In genomic region chr17:39410279-39410678, GRCh38 we compare ENCODE assay signal across 28 cellular contexts. TPM values are rescaled to one million over a fixed set of nuclear protein-coding genes. Genes with fewer than 3 reads are reported as not detected.
DNase-seq lines count a peak whose midpoint lies in the region; ATAC-seq, FAIRE-seq and TF ChIP-seq lines count a peak whose summit lies in the region.
"Had no signal": no experiment of that assay in that cellular context is flagged by ENCODE, and none has a peak within 500 bp of the region (broad histone marks: within the 10 kb centered on the region; RNA-seq: fewer than 3 reads in every experiment).

No MANE protein-coding gene starts in this region.

- H2AK5ac ChIP-seq in H1 (ENCODE audit: low read depth, low read length) = no peak overlapping the region

- no peaks in the 10 kb centered on the region for H3K9me3 ChIP-seq in H1 (ENCODE audit: insufficient read depth in 2 of 2, low read depth in 1 of 2, low read length in 1 of 2)
- H3K9me3 ChIP-seq: BE2C, BLaER1 had no signal

- peaks cover 24% of the 10 kb centered on the region for H3K4me1 Mint-ChIP-seq in activated T-cell treated with anti-CD3 and anti-CD28 coated beads, Interleukin-2, amount 50 U/mL, for 24 hours (ENCODE audit: low read depth)
- H3K4me1 Mint-ChIP-seq in activated T-cell treated with anti-CD3 and anti-CD28 coated beads, Interleukin-2, amount 50 U/mL, for 4 hours (ENCODE audit: low read depth) = peaks cover 14% of the 10 kb centered on the region
- H3K4me1 Mint-ChIP-seq in stimulated activated effector memory CD8-positive, alpha-beta T cell treated with anti-CD3 and anti-CD28 coated beads, Interleukin-12 subunit alpha, Interleukin-12 subunit beta, amount 100 ng/mL, for 72 hours = peaks cover 6% of the 10 kb centered on the region

- H3K36me3 Mint-ChIP-seq in activated T-cell treated with anti-CD3 and anti-CD28 coated beads, Interleukin-2, amount 50 U/mL, for 24 hours (ENCODE audit: low read depth) = peaks cover 86% of the 10 kb centered on the region
- peaks cover 43% of the 10 kb centered on the region for H3K36me3 Mint-ChIP-seq in activated T-cell treated with anti-CD3 and anti-CD28 coated beads, Interleukin-2, amount 50 U/mL, for 4 hours (ENCODE audit: insufficient read depth)
- H3K36me3 Mint-ChIP-seq in stimulated activated effector memory CD8-positive, alpha-beta T cell treated with anti-CD3 and anti-CD28 coated beads, Interleukin-12 subunit alpha, Interleukin-12 subunit beta, amount 100 ng/mL, for 72 hours = peaks cover 95% of the 10 kb centered on the region

- peak overlapping the region; percentile 25; the same call in 1 of the 2 replicates for H4K8ac ChIP-seq in H1 (ENCODE audit: extremely low read depth, insufficient read depth, low read length)

- TF ChIP-seq EP300 in H1 (IDR thresholded peaks at IDR 0.05; ENCODE audit: borderline replicate concordance in 1 of 2, low read depth in 2 of 2, low read length in 2 of 2) = no peak

- no peak overlapping the region for H3K9ac ChIP-seq in H1 (replicated peaks in 1 of 4; ENCODE audit: extremely low read depth in 1 of 4, low read depth in 3 of 4, low read length in 3 of 4)
- H3K9ac ChIP-seq: BLaER1 had no signal

- H3K4me1 ChIP-seq in H1 (replicated peaks in 1 of 4; ENCODE audit: control insufficient read depth in 3 of 4, insufficient read depth in 4 of 4, low read length in 3 of 4) = no peaks in the 10 kb centered on the region
- H3K4me1 ChIP-seq: BE2C, BLaER1 had no signal

- no peak for TF ChIP-seq POLR2A in H1 (IDR thresholded peaks at IDR 0.05; ENCODE audit: control extremely low read depth in 1 of 2, low read depth in 2 of 2, low read length in 2 of 2)

- no peak overlapping the region for H3K56ac ChIP-seq in H1 (replicated peaks; ENCODE audit: insufficient read length, low read depth, low read length)

- peak overlapping the region; percentile 51 for H3K27ac Mint-ChIP-seq in activated T-cell treated with anti-CD3 and anti-CD28 coated beads, Interleukin-2, amount 50 U/mL, for 24 hours
- H3K27ac Mint-ChIP-seq in stimulated activated effector memory CD8-positive, alpha-beta T cell treated with anti-CD3 and anti-CD28 coated beads, Interleukin-12 subunit alpha, Interleukin-12 subunit beta, amount 100 ng/mL, for 72 hours = peak overlapping the region; percentile 18
- H3K27ac Mint-ChIP-seq: CD4-positive, CD25-positive, alpha-beta regulatory T cell had no signal

- H4K5ac ChIP-seq in H1 (ENCODE audit: insufficient read length, low read depth, low read length) = no peak overlapping the region

- no peak for ATAC-seq in activated T-cell treated with anti-CD3 and anti-CD28 coated beads, Interleukin-2, amount 50 U/mL, for 4 hours
- ATAC-seq in left lobe of liver (no peak), HG02642 (IDR thresholded peaks at IDR 0.05; ENCODE audit: poor library complexity, unreplicated experiment) (no peak)
- ATAC-seq in stimulated activated effector memory CD8-positive, alpha-beta T cell treated with anti-CD3 and anti-CD28 coated beads, Interleukin-12 subunit alpha, Interleukin-12 subunit beta, amount 100 ng/mL, for 72 hours = no peak
- ATAC-seq: GM12878 had no signal

- no peak for TF ChIP-seq CTCF in H1 (IDR thresholded peaks at IDR 0.05; ENCODE audit: control extremely low read depth in 1 of 3, insufficient read depth in 1 of 3, low read depth in 1 of 3, low read length in 3 of 3)

- H3K4ac ChIP-seq in H1 (replicated peaks; ENCODE audit: insufficient read length, low read depth, low read length) = no peak overlapping the region

- no peak overlapping the region for H3K27ac ChIP-seq in H1 (ENCODE audit: low read depth, low read length)
- H3K27ac ChIP-seq: BLaER1 had no signal

- peaks cover 0 to 3% of the 10 kb centered on the region in 2 experiments for H4K20me1 ChIP-seq in H1 (replicated peaks in 1 of 2; ENCODE audit: control insufficient read depth in 1 of 2, insufficient read depth in 2 of 2, low read length in 2 of 2)

- H3K79me1 ChIP-seq in H1 (ENCODE audit: low read depth, low read length) = 0 out of 2 replicates have a peak, but pooled peaks cover 2% of the 10 kb centered on the region

- no peak overlapping the region for H2BK5ac ChIP-seq in H1 (ENCODE audit: low read depth, low read length)

- no peaks in the 10 kb centered on the region for H3K9me3 Mint-ChIP-seq in activated T-cell treated with anti-CD3 and anti-CD28 coated beads, Interleukin-2, amount 50 U/mL, for 24 hours
- no peaks in the 10 kb centered on the region for H3K9me3 Mint-ChIP-seq in activated T-cell treated with anti-CD3 and anti-CD28 coated beads, Interleukin-2, amount 50 U/mL, for 4 hours
- H3K9me3 Mint-ChIP-seq in stimulated activated effector memory CD8-positive, alpha-beta T cell treated with anti-CD3 and anti-CD28 coated beads, Interleukin-12 subunit alpha, Interleukin-12 subunit beta, amount 100 ng/mL, for 72 hours = no peaks in the 10 kb centered on the region
- H3K9me3 Mint-ChIP-seq: CD14-positive monocyte; CD4-positive, CD25-positive, alpha-beta regulatory T cell; CD8-positive, alpha-beta memory T cell had no signal

- no peak overlapping the region for H3K14ac ChIP-seq in H1 (ENCODE audit: insufficient read length)

- H3K4me3 ChIP-seq in H1 (ENCODE audit: extremely low read depth in 1 of 4, insufficient read depth in 2 of 4, low read depth in 3 of 4, low read length in 4 of 4) = no peak overlapping the region
- H3K4me3 ChIP-seq: BLaER1, GM12878 had no signal

- no peak overlapping the region for H2BK20ac ChIP-seq in H1 (ENCODE audit: low read length)

- no peak for DNase-seq in activated T-cell treated with anti-CD3 and anti-CD28 coated beads, Interleukin-2, amount 50 U/mL, for 24 hours
- no peak for DNase-seq in activated T-cell treated with anti-CD3 and anti-CD28 coated beads, Interleukin-2, amount 50 U/mL, for 4 hours
- DNase-seq in H1 (ENCODE audit: low read depth in 1 of 2, low spot score in 2 of 2) (no peak), left lobe of liver (ENCODE audit: low spot score) (peak; percentile 31), amygdala (lab: John Stamatoyannopoulos, UW) (no peak)
- no peak for DNase-seq in stimulated activated effector memory CD8-positive, alpha-beta T cell treated with anti-CD3 and anti-CD28 coated beads, Interleukin-12 subunit alpha, Interleukin-12 subunit beta, amount 100 ng/mL, for 72 hours (ENCODE audit: low spot score in 2 of 2)
- DNase-seq: 8988T; ACHN; BE2C; C1 segment of cervical spinal cord; CD4-positive, alpha-beta memory T cell; CD4-positive, CD25-positive, alpha-beta regulatory T cell; CD8-positive, alpha-beta memory T cell; COR-L47; DMS 273 treated with DMSO at 0.1 percent for 48 hours; DMS153; DMS53; DMS79; DND-41; EL; GDM1 had no signal

- no peak for FAIRE-seq in H1 (lab: Jason Lieb, UNC)
- FAIRE-seq: A204.1, GM12878, GM12892, GM18507 had no signal

- H2BK15ac ChIP-seq in H1 (ENCODE audit: low read length) = no peak overlapping the region

- no peak overlapping the region for H3K18ac ChIP-seq in H1 (ENCODE audit: extremely low read depth, low read length)

- H3K27me3 ChIP-seq in H1 (replicated peaks in 1 of 4; ENCODE audit: control insufficient read depth in 3 of 4, extremely low read depth in 1 of 4, insufficient read depth in 3 of 4, low read length in 3 of 4) = no peaks in the 10 kb centered on the region
- H3K27me3 ChIP-seq: BE2C, BLaER1 had no signal

- no peaks in the 10 kb centered on the region for H3K79me2 ChIP-seq in H1 (ENCODE audit: control insufficient read depth in 1 of 2, insufficient read depth in 2 of 2, low read length in 2 of 2)

- WGBS in H1 (ENCODE audit: extremely low coverage in 1 of 2, insufficient coverage in 1 of 2, insufficient read length in 1 of 2, insufficient replicate concordance in 2 of 2, low coverage in 1 of 2, low lambda C conversion rate in 2 of 2, missing lambda C conversion rate in 1 of 2), 2 experiments = 95% methylated on average over 13 of the region's 13 CpGs; no CpG with 5 or more reads in 1 of the 2 experiments

- H3K23me2 ChIP-seq in H1 (ENCODE audit: low read depth, low read length) = no peaks in the 10 kb centered on the region

- no peak overlapping the region for H2BK12ac ChIP-seq in H1 (ENCODE audit: low read depth, low read length)

- H3K27me3 Mint-ChIP-seq in activated T-cell treated with anti-CD3 and anti-CD28 coated beads, Interleukin-2, amount 50 U/mL, for 24 hours = no peaks in the 10 kb centered on the region
- H3K27me3 Mint-ChIP-seq in activated T-cell treated with anti-CD3 and anti-CD28 coated beads, Interleukin-2, amount 50 U/mL, for 4 hours (ENCODE audit: low read depth) = no peaks in the 10 kb centered on the region
- H3K27me3 Mint-ChIP-seq: CD4-positive, alpha-beta memory T cell; CD4-positive, CD25-positive, alpha-beta regulatory T cell; CD8-positive, alpha-beta memory T cell had no signal

- CTCF ChIA-PET in H1 (lab: Charles Lee; ENCODE audit: partially characterized antibody) = interaction anchor here (1.0 kb wide), 1 partner anchor 85 kb away, joined by 3 read pairs; no protein-coding TSS in a partner anchor

- POLR2A ChIA-PET in H1 (lab: Charles Lee; ENCODE audit: partially characterized antibody) = interaction anchor here (1.2 to 1.6 kb wide), 2 partner anchors 9 to 41 kb away, joined by 3 read pairs; partner anchors contain the start of gene MED1

- no peak for TF ChIP-seq RAD21 in H1 (IDR thresholded peaks at IDR 0.05 in 1 of 2, conservative IDR thresholded peaks at IDR 0.05 in 1 of 2; ENCODE audit: low read depth in 2 of 2, low read length in 2 of 2)

- H3K36me3 ChIP-seq in H1 (ENCODE audit: control insufficient read depth in 2 of 4, insufficient read depth in 4 of 4, low read length in 3 of 4) = peaks cover 35 to 60% (median 54%) of the 10 kb centered on the region in 4 experiments

- no peak overlapping the region for H2AFZ ChIP-seq in H1 (ENCODE audit: low read length)

- H2BK120ac ChIP-seq in H1 (replicated peaks; ENCODE audit: low read depth, low read length) = no peak overlapping the region

- no peak overlapping the region for H3K4me3 Mint-ChIP-seq in activated T-cell treated with anti-CD3 and anti-CD28 coated beads, Interleukin-2, amount 50 U/mL, for 24 hours
- no peak overlapping the region for H3K4me3 Mint-ChIP-seq in activated T-cell treated with anti-CD3 and anti-CD28 coated beads, Interleukin-2, amount 50 U/mL, for 4 hours
- H3K4me3 Mint-ChIP-seq in stimulated activated effector memory CD8-positive, alpha-beta T cell treated with anti-CD3 and anti-CD28 coated beads, Interleukin-12 subunit alpha, Interleukin-12 subunit beta, amount 100 ng/mL, for 72 hours = no peak overlapping the region
- H3K4me3 Mint-ChIP-seq: CD14-positive monocyte; CD4-positive, alpha-beta memory T cell; CD4-positive, CD25-positive, alpha-beta regulatory T cell; CD8-positive, alpha-beta memory T cell had no signal

- no peak overlapping the region for H4K91ac ChIP-seq in H1 (replicated peaks; ENCODE audit: insufficient read length, low read length)

- H3K23ac ChIP-seq in H1 (ENCODE audit: insufficient read length) = no peak overlapping the region

- no peak overlapping the region for H3K4me2 ChIP-seq in H1 (ENCODE audit: insufficient read depth in 1 of 2, low read depth in 2 of 2, low read length in 2 of 2)
- H3K4me2 ChIP-seq: BLaER1 had no signal

RNA-seq across cellular contexts. Expression of gene FBXL20, which starts 8.9 kb away (rescaled TPM):
- 10 to 100 TPM; 19.4 to 21.6 (median 20.9) TPM for total RNA-seq in activated T-cell treated with anti-CD3 and anti-CD28 coated beads, Interleukin-2, amount 50 U/mL, for 4 hours
- total RNA-seq in H1 (2021; fragmentation: NEBNext Ultra II Directional; extraction: Animal tissue kit (Norgen Biotek cat#: 25700)) = 10.3 and 11.0 TPM in 2 replicates
- 4.3 and 5.5 TPM in 2 replicates for polyA plus RNA-seq in H1 (2011; rRNA removed)
- 4.3 TPM for polyA plus RNA-seq in H1 (2011; cell fraction: cytosol; rRNA removed)
- 4.9 TPM for polyA plus RNA-seq in H1 (2011; cell fraction: nucleus; rRNA removed)
- 5.4 to 6.4 TPM (median 6.0 TPM) in 4 replicates for polyA plus RNA-seq in H1 (2012, experiment 1 of 2)
- 4.4 TPM for polyA plus RNA-seq in H1 (2012, experiment 2 of 2)
- polyA plus RNA-seq in H1 (2013, experiment 1 of 2) = 5.2 TPM
- 5.8 TPM for polyA plus RNA-seq in H1 (2013, experiment 2 of 2)
- polyA minus RNA-seq in H1 (2011; rRNA and poly(A)+ RNA removed) = 8.8 and 11.0 TPM in 2 replicates
- polyA minus RNA-seq in H1 (2011; cell fraction: cytosol; rRNA and poly(A)+ RNA removed) = 4.0 TPM
- polyA minus RNA-seq in H1 (2011; cell fraction: nucleus; rRNA and poly(A)+ RNA removed) = 5.2 TPM
- 9.0 TPM for total RNA-seq in left lobe of liver

RNA-seq across cellular contexts. Expression of gene MED1, which starts 40.8 kb away (rescaled TPM):
- total RNA-seq in activated T-cell treated with anti-CD3 and anti-CD28 coated beads, Interleukin-2, amount 50 U/mL, for 4 hours = 10 to 100 TPM; 78.5 to 82.0 (median 79.0) TPM
- total RNA-seq in H1 (2021; fragmentation: NEBNext Ultra II Directional; extraction: Animal tissue kit (Norgen Biotek cat#: 25700)) = 56.5 and 57.6 TPM in 2 replicates
- 17.8 and 24.7 TPM in 2 replicates for polyA plus RNA-seq in H1 (2011; rRNA removed)
- 23.1 TPM for polyA plus RNA-seq in H1 (2011; cell fraction: cytosol; rRNA removed)
- polyA plus RNA-seq in H1 (2011; cell fraction: nucleus; rRNA removed) = 24.9 TPM
- polyA plus RNA-seq in H1 (2012, experiment 1 of 2) = 22.3 to 40.1 TPM (median 28.1 TPM) in 4 replicates
- 1.8 TPM for polyA plus RNA-seq in H1 (2012, experiment 2 of 2)
- 29.8 TPM for polyA plus RNA-seq in H1 (2013, experiment 1 of 2)
- polyA plus RNA-seq in H1 (2013, experiment 2 of 2) = 30.5 TPM
- 61.0 and 78.2 TPM in 2 replicates for polyA minus RNA-seq in H1 (2011; rRNA and poly(A)+ RNA removed)
- 30.3 TPM for polyA minus RNA-seq in H1 (2011; cell fraction: cytosol; rRNA and poly(A)+ RNA removed)
- 48.9 TPM for polyA minus RNA-seq in H1 (2011; cell fraction: nucleus; rRNA and poly(A)+ RNA removed)
- 10.3 TPM for total RNA-seq in left lobe of liver

RNA-seq across cellular contexts. Expression of gene CDK12, which starts 51.0 kb away (rescaled TPM):
- 10 to 100 TPM; 94.8 to 99.7 (median 97.7) TPM for total RNA-seq in activated T-cell treated with anti-CD3 and anti-CD28 coated beads, Interleukin-2, amount 50 U/mL, for 4 hours
- 68.9 and 70.3 TPM in 2 replicates for total RNA-seq in H1 (2021; fragmentation: NEBNext Ultra II Directional; extraction: Animal tissue kit (Norgen Biotek cat#: 25700))
- 14.8 and 16.0 TPM in 2 replicates for polyA plus RNA-seq in H1 (2011; rRNA removed)
- 18.9 TPM for polyA plus RNA-seq in H1 (2011; cell fraction: cytosol; rRNA removed)
- polyA plus RNA-seq in H1 (2011; cell fraction: nucleus; rRNA removed) = 39.7 TPM
- 23.2 to 31.7 TPM (median 29.2 TPM) in 4 replicates for polyA plus RNA-seq in H1 (2012, experiment 1 of 2)
- 3.4 TPM for polyA plus RNA-seq in H1 (2012, experiment 2 of 2)
- 25.7 TPM for polyA plus RNA-seq in H1 (2013, experiment 1 of 2)
- polyA plus RNA-seq in H1 (2013, experiment 2 of 2) = 22.3 TPM
- polyA minus RNA-seq in H1 (2011; rRNA and poly(A)+ RNA removed) = 68.8 and 70.2 TPM in 2 replicates
- 50.0 TPM for polyA minus RNA-seq in H1 (2011; cell fraction: cytosol; rRNA and poly(A)+ RNA removed)
- 69.1 TPM for polyA minus RNA-seq in H1 (2011; cell fraction: nucleus; rRNA and poly(A)+ RNA removed)
- total RNA-seq in left lobe of liver = 27.0 TPM
